In genomic region chr2:182186132-182186735, GRCh38 we compare ENCODE assay signal across 8 cellular contexts.
DNase-seq lines count a peak whose midpoint lies in the region; ATAC-seq lines count a peak whose summit lies in the region.

No MANE protein-coding gene starts in this region.

- no peaks in the 10 kb centered on the region for H3K4me1 Mint-ChIP-seq in activated naive CD8-positive, alpha-beta T cell treated with anti-CD3 and anti-CD28 coated beads, Interleukin-2, amount 50 U/mL, for 24 hours

- no peaks in the 10 kb centered on the region for H3K36me3 Mint-ChIP-seq in activated naive CD8-positive, alpha-beta T cell treated with anti-CD3 and anti-CD28 coated beads, Interleukin-2, amount 50 U/mL, for 24 hours (ENCODE audit: low read depth)

- DNase-seq in DMS53 treated with DMSO at 0.1 percent for 48 hours (lab: John Stamatoyannopoulos, UW; ENCODE audit: unreplicated experiment) (peak; percentile 84), NCI-H1092 treated with DMSO at 0.1 percent for 48 hours (lab: John Stamatoyannopoulos, UW) (peak; percentile 42), SW480 (ENCODE audit: low spot score) (peak; percentile 40), foreskin melanocyte (peak; percentile 16), retina (peak; percentile 44), iPS-NIHi7 (ENCODE audit: extremely low spot score) (no peak)
- no peak for DNase-seq in activated naive CD8-positive, alpha-beta T cell treated with anti-CD3 and anti-CD28 coated beads, Interleukin-2, amount 50 U/mL, for 24 hours

- no peak overlapping the region for H3K27ac Mint-ChIP-seq in activated naive CD8-positive, alpha-beta T cell treated with anti-CD3 and anti-CD28 coated beads, Interleukin-2, amount 50 U/mL, for 24 hours

- H3K27me3 Mint-ChIP-seq in activated naive CD8-positive, alpha-beta T cell treated with anti-CD3 and anti-CD28 coated beads, Interleukin-2, amount 50 U/mL, for 24 hours: peaks cover 4% of the 10 kb centered on the region

- no peak overlapping the region for H3K4me3 Mint-ChIP-seq in activated naive CD8-positive, alpha-beta T cell treated with anti-CD3 and anti-CD28 coated beads, Interleukin-2, amount 50 U/mL, for 24 hours

- ATAC-seq in GM21723 (IDR thresholded peaks at IDR 0.05; ENCODE audit: unreplicated experiment): peak; percentile 76
- no peak for ATAC-seq in activated naive CD8-positive, alpha-beta T cell treated with anti-CD3 and anti-CD28 coated beads, Interleukin-2, amount 50 U/mL, for 24 hours

- H3K9me3 Mint-ChIP-seq in activated naive CD8-positive, alpha-beta T cell treated with anti-CD3 and anti-CD28 coated beads, Interleukin-2, amount 50 U/mL, for 24 hours: no peaks in the 10 kb centered on the region

Comparison
In these comparisons a context has a peak if more than half of its experiments do, and no peak if none do; other contexts are left out.
1. DNase-seq: peak in DMS53 treated with DMSO at 0.1 percent for 48 hours (single experiment), NCI-H1092 treated with DMSO at 0.1 percent for 48 hours (single experiment), SW480 (single experiment), foreskin melanocyte (single experiment) and retina (single experiment); none in iPS-NIHi7 (single experiment) and activated naive CD8-positive, alpha-beta T cell treated with anti-CD3 and anti-CD28 coated beads, Interleukin-2, amount 50 U/mL, for 24 hours (single experiment).